9 cellular contexts compared by ENCODE assay signal in genomic region chr10:89374716-89375115, GRCh38. TPM values are rescaled to one million over a fixed set of nuclear protein-coding genes. Genes with fewer than 3 reads are reported as not detected.
DNase-seq lines count a peak whose midpoint lies in the region; ATAC-seq and TF ChIP-seq lines count a peak whose summit lies in the region.
"Had no signal": no experiment of that assay in that cellular context is flagged by ENCODE, and none has a peak within 500 bp of the region (broad histone marks: within the 10 kb centered on the region; RNA-seq: fewer than 3 reads in every experiment).

No MANE protein-coding gene starts in this region.

- CTCF ChIA-PET in PC-9 (lab: Charles Lee), result no interaction called here

- peaks cover 19% of the 10 kb centered on the region for H3K4me1 ChIP-seq in PC-9 (replicated peaks; ENCODE audit: insufficient read depth)
- H3K4me1 ChIP-seq in gastroesophageal sphincter, result peaks cover 13 to 23% (median 16%) of the 10 kb centered on the region in 3 donors
- H3K4me1 ChIP-seq in gastrocnemius medialis, result peaks cover 18 to 19% of the 10 kb centered on the region in 2 donors
- H3K4me1 ChIP-seq: neural progenitor cell had no signal

- no peaks in the 10 kb centered on the region for H4K20me1 ChIP-seq in PC-9 (ENCODE audit: insufficient read depth)

- in situ Hi-C loops in gastrocnemius medialis (cut with MboI; ENCODE audit: low sequenced_read_pairs in 4 of 4), result loop anchor here in 1 of 4 donors (25.0 kb wide), 1 partner anchor 87 kb away; no protein-coding TSS in a partner anchor

- POLR2A ChIA-PET in PC-9 (lab: Charles Lee; ENCODE audit: unreplicated experiment), result no interaction called here

- H2AFZ ChIP-seq in PC-9, result no peak overlapping the region
- H2AFZ ChIP-seq: neural progenitor cell had no signal

- H3K27me3 ChIP-seq in PC-9 (ENCODE audit: insufficient read depth, low read depth), result no peaks in the 10 kb centered on the region
- H3K27me3 ChIP-seq in gastroesophageal sphincter, result no peaks in the 10 kb centered on the region
- H3K27me3 ChIP-seq in gastrocnemius medialis, result no peaks in the 10 kb centered on the region
- H3K27me3 ChIP-seq: neural progenitor cell had no signal

- DNase-seq in PC-9 (no peak), gastrocnemius medialis (no peak), NCI-H1092 (lab: John Stamatoyannopoulos, UW) (no peak), NOMO-1 (lab: John Stamatoyannopoulos, UW; ENCODE audit: unreplicated experiment in 2 of 2) (no peak)
- DNase-seq in activated T-cell treated with anti-CD3 and anti-CD28 coated beads, Interleukin-2, amount 50 U/mL, for 4 hours, result no peak
- DNase-seq: CD4-positive, alpha-beta T cell; glutamatergic neuron had no signal

- no TSS peak for BruUV-seq in PC-9 (replicated peaks; lab: Mats Ljungman, UMichigan)

- H3K9me3 Mint-ChIP-seq in activated T-cell treated with anti-CD3 and anti-CD28 coated beads, Interleukin-2, amount 50 U/mL, for 4 hours, result no peaks in the 10 kb centered on the region
- H3K9me3 Mint-ChIP-seq: CD4-positive, alpha-beta T cell; neural progenitor cell had no signal

- no peaks in the 10 kb centered on the region for H3K36me3 ChIP-seq in PC-9 (ENCODE audit: low read depth)
- no peaks in the 10 kb centered on the region for H3K36me3 ChIP-seq in gastroesophageal sphincter
- H3K36me3 ChIP-seq in gastrocnemius medialis, result no peaks in the 10 kb centered on the region
- H3K36me3 ChIP-seq: neural progenitor cell had no signal

- no peaks in the 10 kb centered on the region for H3K79me2 ChIP-seq in PC-9 (ENCODE audit: low read depth)

- no peak for TF ChIP-seq POLR2A in gastroesophageal sphincter (IDR thresholded peaks at IDR 0.05)
- no peak for TF ChIP-seq POLR2A in gastrocnemius medialis (IDR thresholded peaks at IDR 0.05)

- no peaks in the 10 kb centered on the region for H3K36me3 Mint-ChIP-seq in activated T-cell treated with anti-CD3 and anti-CD28 coated beads, Interleukin-2, amount 50 U/mL, for 4 hours (ENCODE audit: insufficient read depth)
- H3K36me3 Mint-ChIP-seq: neural progenitor cell had no signal

- intact Hi-C loops in PC-9 (cut with micrococcal nuclease; ENCODE audit: unreplicated experiment), result no loop called here
- intact Hi-C loops in gastrocnemius medialis (cut with DNase I; ENCODE audit: low total_unique reads), result loop anchor here (1.0 to 10.0 kb wide), 5 partner anchors 18 to 1850 kb away; partner anchors contain the start of genes IFIT1, IFIT3, IFIT5 and PCGF5

- peak overlapping the region; percentile 61 for H3K27ac ChIP-seq in PC-9
- H3K27ac ChIP-seq in gastroesophageal sphincter, result peak overlapping the region; percentile 68 to 86 (median 82)
- H3K27ac ChIP-seq in gastrocnemius medialis, result peak overlapping the region; percentile 76 to 91 (median 85)
- H3K27ac ChIP-seq: neural progenitor cell had no signal

- no peaks in the 10 kb centered on the region for H3K9me3 ChIP-seq in PC-9 (ENCODE audit: insufficient read depth, low read depth)
- H3K9me3 ChIP-seq in gastroesophageal sphincter, result no peaks in the 10 kb centered on the region
- H3K9me3 ChIP-seq in gastrocnemius medialis, result no peaks in the 10 kb centered on the region

- ATAC-seq in gastroesophageal sphincter (peak; percentile 1), gastrocnemius medialis (peak in 1 of 2 donors; percentile 20)
- no peak for ATAC-seq in activated T-cell treated with anti-CD3 and anti-CD28 coated beads, Interleukin-2, amount 50 U/mL, for 4 hours

- no peak for TF ChIP-seq EP300 in gastroesophageal sphincter (IDR thresholded peaks at IDR 0.05)

- peaks cover 2% of the 10 kb centered on the region for H3K27me3 Mint-ChIP-seq in activated T-cell treated with anti-CD3 and anti-CD28 coated beads, Interleukin-2, amount 50 U/mL, for 4 hours (ENCODE audit: low read depth)
- H3K27me3 Mint-ChIP-seq: CD4-positive, alpha-beta T cell had no signal

- no peaks in the 10 kb centered on the region for H3K9me2 ChIP-seq in PC-9 (ENCODE audit: insufficient read depth)

- no peaks in the 10 kb centered on the region for H3K4me1 Mint-ChIP-seq in activated T-cell treated with anti-CD3 and anti-CD28 coated beads, Interleukin-2, amount 50 U/mL, for 4 hours (ENCODE audit: low read depth)

- H3F3A ChIP-seq in PC-9 (ENCODE audit: insufficient read depth, low read depth), result peaks cover 9% of the 10 kb centered on the region; the same call in 1 of the 2 replicates

- no peak for TF ChIP-seq CTCF in PC-9 (conservative IDR thresholded peaks at IDR 0.05)
- no peak for TF ChIP-seq CTCF in gastroesophageal sphincter (IDR thresholded peaks at IDR 0.05)
- TF ChIP-seq CTCF in gastrocnemius medialis (IDR thresholded peaks at IDR 0.05 in 4 of 5, conservative IDR thresholded peaks at IDR 0.05 in 1 of 5), result no peak

- H3K4me2 ChIP-seq in PC-9, result no peak overlapping the region
- H3K4me2 ChIP-seq: neural progenitor cell had no signal

- H3K4me3 Mint-ChIP-seq in activated T-cell treated with anti-CD3 and anti-CD28 coated beads, Interleukin-2, amount 50 U/mL, for 4 hours, result no peak overlapping the region
- H3K4me3 Mint-ChIP-seq: CD4-positive, alpha-beta T cell; neural progenitor cell had no signal

- no peak overlapping the region for H3K4me3 ChIP-seq in PC-9
- no peak overlapping the region for H3K4me3 ChIP-seq in gastroesophageal sphincter
- no peak overlapping the region for H3K4me3 ChIP-seq in gastrocnemius medialis
- H3K4me3 ChIP-seq: neural progenitor cell had no signal

RNA-seq across cellular contexts. Expression of gene IFIT1B, which starts 3.1 kb away (rescaled TPM):
- total RNA-seq in PC-9 (2021) (not detected in 2 replicates), gastroesophageal sphincter (not detected), gastrocnemius medialis (not detected)
- not detected for total RNA-seq in activated T-cell treated with anti-CD3 and anti-CD28 coated beads, Interleukin-2, amount 50 U/mL, for 4 hours

RNA-seq across cellular contexts. Expression of gene IFIT1, which starts 17.7 kb away (rescaled TPM):
- total RNA-seq in PC-9 (2021), result 3.4 TPM in 2 replicates
- total RNA-seq in gastroesophageal sphincter, result 10 to 100 TPM; 10.3 to 16.5 (median 15.2) TPM
- 1 to 10 TPM; 1.8 to 8.9 (median 3.0) TPM for total RNA-seq in gastrocnemius medialis
- total RNA-seq in activated T-cell treated with anti-CD3 and anti-CD28 coated beads, Interleukin-2, amount 50 U/mL, for 4 hours, result under 1 TPM; 0.13 to 0.41 (median 0.28) TPM

RNA-seq across cellular contexts. Expression of gene IFIT5, which starts 39.7 kb away (rescaled TPM):
- total RNA-seq in PC-9 (2021) (1.9 and 2.1 TPM in 2 replicates), gastroesophageal sphincter (10 to 100 TPM; 14.9 to 30.0 (median 27.3) TPM), gastrocnemius medialis (1 to 10 TPM; 2.4 to 5.5 (median 3.3) TPM)
- total RNA-seq in activated T-cell treated with anti-CD3 and anti-CD28 coated beads, Interleukin-2, amount 50 U/mL, for 4 hours, result 10 to 100 TPM in 2 of 3 donors, 1 to 10 TPM in 1; 7.8 to 11.9 (median 10.7) TPM

RNA-seq across cellular contexts. Expression of gene IFIT3, which starts 46.9 kb away (rescaled TPM):
- total RNA-seq in PC-9 (2021), result 6.2 and 7.2 TPM in 2 replicates
- 10 to 100 TPM in 2 of 4 donors, 1 to 10 TPM in 2; 8.1 to 15.5 (median 11.9) TPM for total RNA-seq in gastroesophageal sphincter
- 1 to 10 TPM; 2.2 to 8.9 (median 3.7) TPM for total RNA-seq in gastrocnemius medialis
- total RNA-seq in activated T-cell treated with anti-CD3 and anti-CD28 coated beads, Interleukin-2, amount 50 U/mL, for 4 hours, result 1 to 10 TPM; 2.1 to 3.9 (median 3.4) TPM
